ENCODE assay signal across 24 cellular contexts in the genomic region with DNA sequence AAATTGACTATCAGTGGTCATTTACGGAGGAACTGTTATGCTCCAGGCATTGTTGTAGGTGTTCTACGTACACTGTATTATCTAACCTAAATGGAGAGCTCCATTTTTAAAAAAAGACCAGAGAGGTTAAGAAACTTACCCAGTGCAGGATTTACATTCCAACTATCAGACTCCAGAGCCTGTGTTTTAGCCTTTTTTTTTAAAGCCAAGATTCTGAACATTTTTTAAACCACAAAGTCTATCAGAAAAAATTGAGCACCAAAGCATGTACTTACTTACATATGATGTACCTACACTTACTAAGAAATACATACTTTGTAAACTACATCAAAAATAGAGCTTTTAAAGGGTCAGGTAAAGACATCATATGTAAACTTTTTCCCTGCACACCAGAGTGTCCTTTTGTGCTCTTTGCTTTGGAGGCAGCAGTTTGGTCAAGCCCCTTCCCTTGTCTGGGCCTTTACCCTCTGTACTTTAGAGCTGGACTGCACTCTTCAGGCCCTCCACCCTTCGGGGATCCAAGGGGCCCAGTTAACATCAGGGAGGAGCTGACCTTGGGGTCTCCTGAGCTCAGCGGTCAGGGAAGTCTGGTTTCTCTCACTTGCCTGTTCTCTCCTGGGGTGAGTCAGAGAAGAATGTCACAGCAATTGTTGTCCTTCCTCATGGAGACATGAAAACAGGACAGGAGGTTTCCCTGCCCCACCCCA. TPM values are rescaled to one million over a fixed set of nuclear protein-coding genes. Genes with fewer than 3 reads are reported as not detected.
A peak's percentile ranks its signal among the peaks of the same experiment; 100 is the strongest.
DNase-seq lines count a peak whose midpoint lies in the region; ATAC-seq and TF ChIP-seq lines count a peak whose summit lies in the region.
"Had no signal": no experiment of that assay in that cellular context is flagged by ENCODE, and none has a peak within 500 bp of the region (broad histone marks: within the 10 kb centered on the region; RNA-seq: fewer than 3 reads in every experiment).

No MANE protein-coding gene starts in this region.

- H3K27ac ChIP-seq in gastrocnemius medialis = no peak overlapping the region
- H3K27ac ChIP-seq: 22Rv1, gastroesophageal sphincter had no signal

- DNase-seq in Right ventricle myocardium inferior (ENCODE audit: missing footprints) (no peak), cardiac septum (ENCODE audit: low spot score) (no peak), dermis blood vessel endothelial cell (peak; percentile 55), iris pigment epithelial cell (ENCODE audit: low read depth) (peak; percentile 52), type B pancreatic cell (ENCODE audit: extremely low spot score, unreplicated experiment) (no peak), gastrocnemius medialis (no peak)
- DNase-seq: activated CD4-positive, alpha-beta T cell treated with anti-CD3 and anti-CD28 coated beads, Interleukin-2, amount 50 U/mL, for 1 hour; activated naive CD4-positive, alpha-beta T cell; activated T-cell treated with anti-CD3 and anti-CD28 coated beads for 4 hours; aorta; NCI-H1417 treated with DMSO at 0.1 percent for 48 hours; NCI-H526 treated with DMSO at 0.1 percent for 48 hours; occipital lobe; SHP77 treated with DMSO at 0.1 percent for 48 hours; stimulated activated CD4-positive, alpha-beta T cell treated with anti-CD3 and anti-CD28 coated beads, Interleukin-1b, Interleukin-23, amount 100 ng/mL, for 48 hours; stimulated activated naive CD4-positive, alpha-beta T cell; T-helper 1 cell; thyroid gland had no signal

- TF ChIP-seq CTCF in type B pancreatic cell (conservative IDR thresholded peaks at IDR 0.05) = no peak
- no peak for TF ChIP-seq CTCF in gastrocnemius medialis (IDR thresholded peaks at IDR 0.05 in 4 of 5, conservative IDR thresholded peaks at IDR 0.05 in 1 of 5)

- H3K27ac Mint-ChIP-seq in type B pancreatic cell = peak overlapping the region; percentile 59
- H3K27ac Mint-ChIP-seq: B cell had no signal

- H3K36me3 Mint-ChIP-seq in type B pancreatic cell = peaks cover 39% of the 10 kb centered on the region

- no peaks in the 10 kb centered on the region for H3K27me3 Mint-ChIP-seq in type B pancreatic cell

- no peaks in the 10 kb centered on the region for H3K9me3 ChIP-seq in gastrocnemius medialis
- H3K9me3 ChIP-seq: gastroesophageal sphincter, thyroid gland had no signal

- no peak for TF ChIP-seq POLR2A in gastrocnemius medialis (IDR thresholded peaks at IDR 0.05)

- H3K4me1 ChIP-seq in gastrocnemius medialis = no peaks in the 10 kb centered on the region
- H3K4me1 ChIP-seq: gastroesophageal sphincter, thyroid gland had no signal

- no peaks in the 10 kb centered on the region for H3K9me3 Mint-ChIP-seq in type B pancreatic cell

- H3K4me1 Mint-ChIP-seq in type B pancreatic cell (ENCODE audit: unreplicated experiment) = peaks cover 11% of the 10 kb centered on the region
- H3K4me1 Mint-ChIP-seq: B cell had no signal

- peak; percentile 40 for ATAC-seq in Right ventricle myocardium inferior
- no peak for ATAC-seq in HG02571 (IDR thresholded peaks at IDR 0.05; ENCODE audit: unreplicated experiment)
- no peak for ATAC-seq in gastrocnemius medialis
- no peak for ATAC-seq in GM21367 (IDR thresholded peaks at IDR 0.05; ENCODE audit: unreplicated experiment)
- ATAC-seq: gastroesophageal sphincter had no signal

- peaks cover 0 to 2% of the 10 kb centered on the region in 2 donors for H3K36me3 ChIP-seq in gastrocnemius medialis

- H3K4me3 Mint-ChIP-seq in type B pancreatic cell = no peak overlapping the region
- H3K4me3 Mint-ChIP-seq: B cell had no signal

- no peaks in the 10 kb centered on the region for H3K27me3 ChIP-seq in gastrocnemius medialis
- H3K27me3 ChIP-seq: gastroesophageal sphincter, thyroid gland had no signal

- in situ Hi-C loops in gastrocnemius medialis (cut with MboI; ENCODE audit: low sequenced_read_pairs in 4 of 4) = no loop called here

- no peak overlapping the region for H3K4me3 ChIP-seq in gastrocnemius medialis
- H3K4me3 ChIP-seq: coronary artery, gastroesophageal sphincter, thyroid gland had no signal

- intact Hi-C loops in Right ventricle myocardium inferior (cut with DNase I) = no loop called here
- intact Hi-C loops in cardiac septum (cut with DNase I) = no loop called here
- intact Hi-C loops in gastrocnemius medialis (cut with DNase I; ENCODE audit: low total_unique reads) = no loop called here

RNA-seq across cellular contexts. Expression of a gene that starts 58.4 kb away (rescaled TPM):
- total RNA-seq in Right ventricle myocardium inferior (93.1 TPM), cardiac septum (160 TPM), dermis blood vessel endothelial cell (41.0 and 52.5 TPM in 2 replicates), type B pancreatic cell (ENCODE audit: low replicate concordance) (57.2 and 79.0 TPM in 2 replicates), gastrocnemius medialis (10 to 100 TPM; 21.4 to 28.0 (median 26.4) TPM)

RNA-seq across cellular contexts. Expression of a gene that starts 58.5 kb away (rescaled TPM):
- 16.5 TPM for total RNA-seq in Right ventricle myocardium inferior
- 17.1 TPM for total RNA-seq in cardiac septum
- 44.1 and 99.6 TPM in 2 replicates for total RNA-seq in dermis blood vessel endothelial cell
- total RNA-seq in type B pancreatic cell (ENCODE audit: low replicate concordance) = 38.9 and 60.6 TPM in 2 replicates
- total RNA-seq in gastrocnemius medialis = 10 to 100 TPM; 20.9 to 51.8 (median 24.1) TPM

Comparison
In these comparisons a context has a peak if more than half of its experiments do, and no peak if none do; other contexts are left out.
1. DNase-seq: peak in dermis blood vessel endothelial cell (single experiment) and iris pigment epithelial cell (single experiment); none in Right ventricle myocardium inferior (single experiment), cardiac septum (single experiment), type B pancreatic cell (single experiment) and gastrocnemius medialis (0 of 2).